10 cellular contexts compared by ENCODE assay signal in the genomic region with DNA sequence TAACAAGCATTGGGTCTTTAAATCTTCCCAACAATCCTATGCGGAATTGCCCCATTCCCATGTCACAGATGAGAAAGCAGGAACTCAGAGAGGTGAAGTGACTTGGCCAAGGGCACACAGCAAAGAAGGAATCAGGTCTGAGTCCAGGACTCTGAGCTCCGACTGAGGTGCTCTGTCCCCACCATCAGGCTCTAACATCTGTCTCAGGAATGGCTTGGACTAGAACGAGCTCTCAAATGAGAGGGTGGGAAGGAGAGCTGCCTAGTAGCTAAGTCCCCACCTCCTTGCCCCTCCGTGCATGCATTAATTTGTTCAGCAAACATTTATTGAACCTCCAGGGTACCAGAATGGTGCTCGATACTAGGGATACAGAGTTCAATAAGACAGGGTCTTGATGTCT. TPM values are rescaled to one million over a fixed set of nuclear protein-coding genes. Genes with fewer than 3 reads are reported as not detected.
DNase-seq lines count a peak whose midpoint lies in the region; ATAC-seq and TF ChIP-seq lines count a peak whose summit lies in the region.
"Had no signal": no experiment of that assay in that cellular context is flagged by ENCODE, and none has a peak within 500 bp of the region (broad histone marks: within the 10 kb centered on the region; RNA-seq: fewer than 3 reads in every experiment).

No MANE protein-coding gene starts in this region.

- H4K20me1 ChIP-seq in smooth muscle cell (ENCODE audit: low read depth) = no peaks in the 10 kb centered on the region

- H3K27ac ChIP-seq in RWPE1 = peak overlapping the region; percentile 85
- peak overlapping the region; percentile 58 for H3K27ac ChIP-seq in epithelial cell of prostate
- H3K27ac ChIP-seq in smooth muscle cell (ENCODE audit: low read depth) = no peak overlapping the region

- H3K27me3 ChIP-seq in smooth muscle cell (ENCODE audit: low read depth) = no peaks in the 10 kb centered on the region

- H3K9me3 ChIP-seq in smooth muscle cell (replicated peaks; ENCODE audit: low read depth) = no peaks in the 10 kb centered on the region

- peak overlapping the region; percentile 18 for H3K4me2 ChIP-seq in smooth muscle cell

- no peak for TF ChIP-seq CTCF in RWPE1 (conservative IDR thresholded peaks at IDR 0.05; ENCODE audit: low read depth)
- no peak for TF ChIP-seq CTCF in smooth muscle cell (IDR thresholded peaks at IDR 0.05; ENCODE audit: borderline replicate concordance, insufficient read depth, poor library complexity, severe bottlenecking)

- no peaks in the 10 kb centered on the region for H3K36me3 ChIP-seq in smooth muscle cell (ENCODE audit: low read depth)

- peaks cover 9% of the 10 kb centered on the region for H3K4me1 ChIP-seq in smooth muscle cell (ENCODE audit: low read depth)

- 87% methylated on average over 5 of the region's 5 CpGs for WGBS in smooth muscle cell (ENCODE audit: low lambda C conversion rate)

- H2AFZ ChIP-seq in smooth muscle cell (ENCODE audit: low read depth) = no peak overlapping the region

- no peak overlapping the region for H3K9ac ChIP-seq in smooth muscle cell (ENCODE audit: low read depth)

- DNase-seq in NCI-H2171 treated with DMSO at 0.1 percent for 48 hours (lab: John Stamatoyannopoulos, UW) = peak; percentile 75
- no peak for DNase-seq in NCI-H2171 (lab: John Stamatoyannopoulos, UW)
- no peak for DNase-seq in RWPE1 (ENCODE audit: low spot score)
- no peak for DNase-seq in epithelial cell of prostate (ENCODE audit: low read depth, low spot score)
- DNase-seq in smooth muscle cell (lab: John Stamatoyannopoulos, UW; ENCODE audit: unreplicated experiment) = no peak
- no peak for DNase-seq in NCI-H1417 (lab: John Stamatoyannopoulos, UW)
- no peak for DNase-seq in kidney tubule cell (ENCODE audit: low spot score)
- DNase-seq: NCI-H1930 had no signal

- POLR2A ChIA-PET in RWPE1 (lab: Yijun Ruan, JAX; ENCODE audit: low non-redundant PET) = interaction anchor here (1.2 kb wide), 1 partner anchor 26 kb away, joined by 9 read pairs; no protein-coding TSS in a partner anchor

- no peaks in the 10 kb centered on the region for H3F3A ChIP-seq in smooth muscle cell (ENCODE audit: low read depth)

- CTCF ChIA-PET in RWPE1 (lab: Yijun Ruan, JAX) = interaction anchor here (1.3 kb wide), 2 partner anchors 30 to 31 kb away, joined by 5 to 7 read pairs; no protein-coding TSS in a partner anchor

- no peaks in the 10 kb centered on the region for H3K79me2 ChIP-seq in smooth muscle cell (ENCODE audit: low read depth)

- ATAC-seq in GM21447 (IDR thresholded peaks at IDR 0.05; ENCODE audit: unreplicated experiment) = no peak

- H3K4me3 ChIP-seq in smooth muscle cell = no peak overlapping the region

RNA-seq across cellular contexts. Expression of gene ABCC3, which starts 26.7 kb away (rescaled TPM):
- 1.3 and 4.3 TPM in 2 replicates for total RNA-seq in smooth muscle cell
- polyA plus RNA-seq in smooth muscle cell = 1.3 and 6.3 TPM in 2 replicates
- total RNA-seq: activated T-cell treated with anti-CD3 and anti-CD28 coated beads, Interleukin-2, amount 50 U/mL, for 72 hours had no signal

RNA-seq across cellular contexts. Expression of gene ANKRD40, which starts 46.4 kb away (rescaled TPM):
- total RNA-seq in smooth muscle cell = 17.6 and 19.5 TPM in 2 replicates
- 8.2 and 10.1 TPM in 2 replicates for polyA plus RNA-seq in smooth muscle cell

RNA-seq across cellular contexts. Expression of gene LUC7L3, which starts 58.1 kb away (rescaled TPM):
- total RNA-seq in smooth muscle cell = 59.6 and 77.8 TPM in 2 replicates
- 75.9 and 110 TPM in 2 replicates for polyA plus RNA-seq in smooth muscle cell
